Comparison of ENCODE assay signal across 8 cellular contexts in the genomic region with DNA sequence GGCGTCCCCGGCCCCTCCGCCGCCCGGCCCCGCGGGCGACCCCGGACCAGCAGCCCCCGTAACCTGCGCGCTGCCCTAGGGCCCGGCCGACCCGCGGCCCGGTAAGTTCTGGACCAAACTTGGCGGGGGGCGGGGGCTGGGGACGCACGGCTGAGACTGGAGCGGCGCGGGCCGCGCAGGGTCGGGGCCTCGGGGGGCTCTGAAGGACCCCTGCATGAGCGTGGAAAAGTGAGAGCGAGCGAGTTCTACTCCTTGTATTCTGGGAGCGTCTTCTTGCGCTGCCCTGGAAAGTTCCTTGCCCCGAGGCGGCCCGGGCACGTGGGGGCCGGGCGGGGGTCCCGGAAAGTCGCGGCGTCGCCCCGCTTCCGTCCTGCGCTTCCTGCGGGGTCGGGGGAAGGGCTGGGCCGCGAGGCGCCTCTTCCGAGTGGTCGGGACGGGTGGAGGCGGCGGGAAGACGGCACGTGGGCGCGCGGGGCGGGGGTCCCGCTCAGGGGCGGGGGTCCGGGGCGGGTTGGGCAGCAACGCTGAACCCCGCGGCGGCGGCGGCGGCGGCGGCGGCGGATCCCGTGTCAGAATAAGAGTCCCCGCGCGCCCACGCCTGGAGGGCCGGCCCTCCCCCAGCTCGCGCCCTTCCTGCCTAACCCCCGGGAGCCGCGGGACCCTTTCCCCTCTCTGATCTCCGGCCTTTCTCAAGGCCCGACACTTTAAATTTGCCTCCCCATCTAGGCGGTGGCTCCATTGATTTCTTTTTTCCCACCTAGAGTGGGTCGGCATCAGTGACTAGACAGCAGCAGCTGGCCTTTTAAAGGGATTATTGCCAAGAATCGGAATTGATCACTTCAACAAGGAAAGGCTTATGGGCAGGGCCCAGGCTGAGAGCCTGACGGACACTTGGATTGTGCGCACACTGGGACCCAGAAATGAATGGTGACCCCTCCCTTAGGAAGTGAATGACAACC. TPM values are rescaled to one million over a fixed set of nuclear protein-coding genes. Genes with fewer than 3 reads are reported as not detected.
DNase-seq lines count a peak whose midpoint lies in the region; ATAC-seq and TF ChIP-seq lines count a peak whose summit lies in the region.

No MANE protein-coding gene starts in this region.

- peak overlapping the region; percentile 89 for H3K27ac Mint-ChIP-seq in activated naive CD8-positive, alpha-beta T cell treated with anti-CD3 and anti-CD28 coated beads, Interleukin-2, amount 50 U/mL, for 24 hours

- H3K27me3 Mint-ChIP-seq in activated naive CD8-positive, alpha-beta T cell treated with anti-CD3 and anti-CD28 coated beads, Interleukin-2, amount 50 U/mL, for 24 hours = no peaks in the 10 kb centered on the region

- no CpG with 5 or more reads among the region's 96 CpGs for WGBS in iPS DF 6.9 (ENCODE audit: insufficient coverage, insufficient read length)
- WGBS in sigmoid colon, 2 donors = 1% methylated on average over 96 of the region's 96 CpGs

- H3K27me3 ChIP-seq in SJSA1 (replicated peaks) (no peaks in the 10 kb centered on the region), iPS DF 6.9 (ENCODE audit: control insufficient read depth, insufficient read depth, low read length) (no peaks in the 10 kb centered on the region), sigmoid colon (no peaks in the 10 kb centered on the region)

- TF ChIP-seq POLR2A in sigmoid colon (IDR thresholded peaks at IDR 0.05) = no peak

- peaks cover 9% of the 10 kb centered on the region for H3K36me3 Mint-ChIP-seq in activated naive CD8-positive, alpha-beta T cell treated with anti-CD3 and anti-CD28 coated beads, Interleukin-2, amount 50 U/mL, for 24 hours (ENCODE audit: low read depth)

- TF ChIP-seq EP300 in sigmoid colon (IDR thresholded peaks at IDR 0.05) = no peak

- no peaks in the 10 kb centered on the region for H3K9me3 Mint-ChIP-seq in activated naive CD8-positive, alpha-beta T cell treated with anti-CD3 and anti-CD28 coated beads, Interleukin-2, amount 50 U/mL, for 24 hours

- peak overlapping the region; percentile 92 for H3K4me3 Mint-ChIP-seq in activated naive CD8-positive, alpha-beta T cell treated with anti-CD3 and anti-CD28 coated beads, Interleukin-2, amount 50 U/mL, for 24 hours

- intact Hi-C loops in sigmoid colon (cut with DNase I) = loop anchor here (1.0 to 10.0 kb wide), 5 partner anchors 21 to 259 kb away; a partner anchor contains a TSS

- 0 out of 2 replicates have a peak, but pooled peaks cover 8% of the 10 kb centered on the region for H3K36me3 ChIP-seq in SJSA1
- H3K36me3 ChIP-seq in iPS DF 6.9 (ENCODE audit: control insufficient read depth, insufficient read depth, low read length) = no peaks in the 10 kb centered on the region
- no peaks in the 10 kb centered on the region for H3K36me3 ChIP-seq in sigmoid colon

- ATAC-seq in HG03280 (IDR thresholded peaks at IDR 0.05; ENCODE audit: unreplicated experiment) = peak; percentile 17
- ATAC-seq in activated naive CD8-positive, alpha-beta T cell treated with anti-CD3 and anti-CD28 coated beads, Interleukin-2, amount 50 U/mL, for 24 hours = peak; percentile 0

- DNase-seq in DMS153 (lab: John Stamatoyannopoulos, UW) (peak; percentile 1), DMS153 treated with DMSO at 0.1 percent for 48 hours (lab: John Stamatoyannopoulos, UW; ENCODE audit: unreplicated experiment) (no peak), SJSA1 (ENCODE audit: low read depth in 1 of 2, low spot score in 2 of 2) (peak in 1 of 2 experiments; percentile 58), iPS DF 6.9 (ENCODE audit: low read depth, low spot score) (no peak), sigmoid colon (peak; percentile 75), NCI-H1048 (lab: John Stamatoyannopoulos, UW) (no peak)
- peak; percentile 71 for DNase-seq in activated naive CD8-positive, alpha-beta T cell treated with anti-CD3 and anti-CD28 coated beads, Interleukin-2, amount 50 U/mL, for 24 hours

- H3K9me3 ChIP-seq in SJSA1 (replicated peaks) = no peaks in the 10 kb centered on the region
- H3K9me3 ChIP-seq in iPS DF 6.9 (ENCODE audit: control insufficient read depth, insufficient read depth, low read length) = no peaks in the 10 kb centered on the region
- H3K9me3 ChIP-seq in sigmoid colon = no peaks in the 10 kb centered on the region

- H3K4me1 Mint-ChIP-seq in activated naive CD8-positive, alpha-beta T cell treated with anti-CD3 and anti-CD28 coated beads, Interleukin-2, amount 50 U/mL, for 24 hours = peaks cover 77% of the 10 kb centered on the region

- H3K27ac ChIP-seq in SJSA1 (peak overlapping the region; percentile 50), iPS DF 6.9 (ENCODE audit: low read length) (no peak overlapping the region), sigmoid colon (peak overlapping the region; percentile 84 to 93 (median 88))

- no peak for TF ChIP-seq CTCF in sigmoid colon (IDR thresholded peaks at IDR 0.05)

- H3K4me1 ChIP-seq in SJSA1 (replicated peaks) = peaks cover 20% of the 10 kb centered on the region
- H3K4me1 ChIP-seq in iPS DF 6.9 (ENCODE audit: control insufficient read depth, insufficient read depth, low read length) = peaks cover 10% of the 10 kb centered on the region
- H3K4me1 ChIP-seq in sigmoid colon = peaks cover 0 to 60% (median 46%) of the 10 kb centered on the region in 4 donors

- H3K4me3 ChIP-seq in SJSA1 = peak overlapping the region; percentile 73
- peak overlapping the region; percentile 74 for H3K4me3 ChIP-seq in iPS DF 6.9 (ENCODE audit: low read length)
- H3K4me3 ChIP-seq in sigmoid colon = peak overlapping the region; percentile 88 to 99 (median 98)

RNA-seq across cellular contexts. Expression of a gene that starts 0.7 kb away (rescaled TPM):
- 41.5 and 45.9 TPM in 2 replicates for total RNA-seq in SJSA1 (2014; rRNA removed; shearing (Covaris generic))
- total RNA-seq in sigmoid colon = 100 to 1,000 TPM in 1 of 4 donors, 10 to 100 TPM in 3; 18.5 to 138 (median 25.5) TPM
- polyA plus RNA-seq in sigmoid colon = 10 to 100 TPM; 23.4 to 50.5 (median 31.0) TPM

Comparison
In these comparisons a context has a peak if more than half of its experiments do, and no peak if none do; other contexts are left out.
1. DNase-seq: peak in DMS153 (single experiment), activated naive CD8-positive, alpha-beta T cell treated with anti-CD3 and anti-CD28 coated beads, Interleukin-2, amount 50 U/mL, for 24 hours (single experiment) and sigmoid colon (single experiment); none in DMS153 treated with DMSO at 0.1 percent for 48 hours (single experiment), iPS DF 6.9 (single experiment) and NCI-H1048 (single experiment).
2. Peak in every context shown above with its lines, with median percentiles within 50 percentile points of each other: H3K4me3 ChIP-seq.